1 cellular context compared by ENCODE assay signal in genomic region chr22:20469110-20469855, GRCh38.
TF ChIP-seq lines count a peak whose summit lies in the region.

No MANE protein-coding gene starts in this region.

TF ChIP-seq in K562, 482 proteins besides CTCF, POLR2A, EP300 and RAD21 (continued from another document):
- TF ChIP-seq NKRF (IDR thresholded peaks at IDR 0.05; ENCODE audit: borderline replicate concordance) (peak; percentile 48; the same call in 1 of the 2 replicates), FOXA3 (CRISPR knock-in tag; conservative IDR thresholded peaks at IDR 0.05 in 1 of 2, IDR thresholded peaks at IDR 0.05 in 1 of 2) (0 out of 4 replicates have a peak, but pooled peaks of 1 of the 2 experiments have one; percentile 48), ZNF75A (CRISPR knock-in tag; IDR thresholded peaks at IDR 0.05) (no peak)
